In the genomic region with DNA sequence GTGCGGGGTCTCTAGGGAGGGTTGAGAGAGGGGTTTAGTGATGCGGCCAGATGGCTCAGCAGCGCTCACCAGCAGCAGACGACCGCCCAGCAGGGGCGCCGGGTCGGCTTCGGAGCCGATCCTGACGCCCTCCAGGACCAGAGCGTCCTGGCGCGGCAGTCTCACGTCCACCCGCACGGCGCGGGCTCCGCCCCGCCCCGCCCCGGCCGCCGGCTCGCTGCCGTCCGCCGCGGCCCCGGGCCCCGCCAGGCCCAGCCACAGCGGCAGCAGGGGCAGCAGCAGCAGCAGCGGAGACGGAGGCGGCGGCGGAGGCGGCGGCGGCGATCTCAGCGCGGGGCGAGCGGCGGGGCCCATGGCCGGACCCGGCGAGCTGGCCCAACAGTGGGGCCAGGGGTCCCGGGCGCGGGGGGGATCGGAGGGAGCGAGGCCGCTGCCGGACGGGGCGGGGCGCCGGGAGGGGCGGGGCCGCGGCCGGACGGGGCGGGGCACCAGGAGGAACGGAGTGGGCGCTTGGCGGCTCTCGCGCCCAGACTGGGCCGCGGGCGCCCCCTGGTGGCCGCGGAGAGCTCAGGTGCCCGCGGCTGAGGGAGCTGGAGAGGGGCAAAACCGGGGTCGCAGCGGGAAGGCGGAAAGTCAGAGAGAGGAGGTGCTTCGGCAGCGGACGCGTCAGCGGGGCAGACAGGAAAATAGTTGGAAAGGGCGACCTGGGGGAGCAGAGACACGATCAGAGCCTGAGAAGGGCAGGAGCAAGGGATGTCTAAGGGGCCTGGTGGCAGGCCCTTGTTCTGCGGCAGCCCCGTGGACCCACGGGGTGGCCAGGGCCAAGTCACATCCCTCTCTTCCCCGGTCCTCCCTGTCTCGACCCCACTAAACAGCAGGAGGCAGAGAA, we compare ENCODE assay signal across 1 cellular context.
TF ChIP-seq lines count a peak whose summit lies in the region.

A gene (minus strand): TSS at position 452 of the 889 bp plus-strand sequence. CDS start 98 bp downstream, at position 354.

TF ChIP-seq in HepG2, 621 proteins besides CTCF, POLR2A, EP300 and RAD21 (continued from another document and continues in another):
- TF ChIP-seq, protein P1, sequence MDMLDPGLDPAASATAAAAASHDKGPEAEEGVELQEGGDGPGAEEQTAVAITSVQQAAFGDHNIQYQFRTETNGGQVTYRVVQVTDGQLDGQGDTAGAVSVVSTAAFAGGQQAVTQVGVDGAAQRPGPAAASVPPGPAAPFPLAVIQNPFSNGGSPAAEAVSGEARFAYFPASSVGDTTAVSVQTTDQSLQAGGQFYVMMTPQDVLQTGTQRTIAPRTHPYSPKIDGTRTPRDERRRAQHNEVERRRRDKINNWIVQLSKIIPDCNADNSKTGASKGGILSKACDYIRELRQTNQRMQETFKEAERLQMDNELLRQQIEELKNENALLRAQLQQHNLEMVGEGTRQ (IDR thresholded peaks at IDR 0.05; ENCODE audit: low read depth, low read length) = no peak
- TF ChIP-seq, protein P1 (CRISPR knock-in tag; IDR thresholded peaks at IDR 0.05; ENCODE audit: borderline replicate concordance) = no peak
- TF ChIP-seq PLRG1 (conservative IDR thresholded peaks at IDR 0.05) = no peak
- TF ChIP-seq RFX3 (CRISPR knock-in tag; IDR thresholded peaks at IDR 0.05) = no peak
- no peak for TF ChIP-seq SSRP1 (CRISPR knock-in tag; IDR thresholded peaks at IDR 0.05)
- TF ChIP-seq ZNF329 (CRISPR knock-in tag; IDR thresholded peaks at IDR 0.05; ENCODE audit: low read depth) = no peak
- peak; percentile 21 for TF ChIP-seq HNRNPLL (IDR thresholded peaks at IDR 0.05; ENCODE audit: low read depth, low read length, poor library complexity, severe bottlenecking)
- TF ChIP-seq, protein P2, sequence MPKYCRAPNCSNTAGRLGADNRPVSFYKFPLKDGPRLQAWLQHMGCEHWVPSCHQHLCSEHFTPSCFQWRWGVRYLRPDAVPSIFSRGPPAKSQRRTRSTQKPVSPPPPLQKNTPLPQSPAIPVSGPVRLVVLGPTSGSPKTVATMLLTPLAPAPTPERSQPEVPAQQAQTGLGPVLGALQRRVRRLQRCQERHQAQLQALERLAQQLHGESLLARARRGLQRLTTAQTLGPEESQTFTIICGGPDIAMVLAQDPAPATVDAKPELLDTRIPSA (CRISPR knock-in tag; IDR thresholded peaks at IDR 0.05; ENCODE audit: borderline replicate concordance) = no peak
- TF ChIP-seq SP5 (CRISPR knock-in tag; IDR thresholded peaks at IDR 0.05; ENCODE audit: borderline replicate concordance, low read depth) = peak; percentile 61; the same call in 1 of the 2 replicates
- TF ChIP-seq MAFF (IDR thresholded peaks at IDR 0.05; ENCODE audit: low read depth, low read length) = no peak
- TF ChIP-seq MAF1 (CRISPR knock-in tag; IDR thresholded peaks at IDR 0.05; ENCODE audit: borderline replicate concordance) = no peak
- no peak for TF ChIP-seq BCL6 (CRISPR knock-in tag; IDR thresholded peaks at IDR 0.05)
- TF ChIP-seq, protein P3, sequence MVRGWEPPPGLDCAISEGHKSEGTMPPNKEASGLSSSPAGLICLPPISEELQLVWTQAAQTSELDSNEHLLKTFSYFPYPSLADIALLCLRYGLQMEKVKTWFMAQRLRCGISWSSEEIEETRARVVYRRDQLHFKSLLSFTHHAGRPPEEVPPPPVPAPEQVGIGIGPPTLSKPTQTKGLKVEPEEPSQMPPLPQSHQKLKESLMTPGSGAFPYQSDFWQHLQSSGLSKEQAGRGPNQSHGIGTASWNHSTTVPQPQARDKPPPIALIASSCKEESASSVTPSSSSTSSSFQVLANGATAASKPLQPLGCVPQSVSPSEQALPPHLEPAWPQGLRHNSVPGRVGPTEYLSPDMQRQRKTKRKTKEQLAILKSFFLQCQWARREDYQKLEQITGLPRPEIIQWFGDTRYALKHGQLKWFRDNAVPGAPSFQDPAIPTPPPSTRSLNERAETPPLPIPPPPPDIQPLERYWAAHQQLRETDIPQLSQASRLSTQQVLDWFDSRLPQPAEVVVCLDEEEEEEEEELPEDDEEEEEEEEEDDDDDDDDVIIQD (CRISPR knock-in tag; IDR thresholded peaks at IDR 0.05; ENCODE audit: low read depth) = no peak
- TF ChIP-seq POLR2G (IDR thresholded peaks at IDR 0.05; ENCODE audit: low read depth, low read length) = 0 out of 2 replicates have a peak, but pooled peaks have one; percentile 24
- TF ChIP-seq, protein P4, sequence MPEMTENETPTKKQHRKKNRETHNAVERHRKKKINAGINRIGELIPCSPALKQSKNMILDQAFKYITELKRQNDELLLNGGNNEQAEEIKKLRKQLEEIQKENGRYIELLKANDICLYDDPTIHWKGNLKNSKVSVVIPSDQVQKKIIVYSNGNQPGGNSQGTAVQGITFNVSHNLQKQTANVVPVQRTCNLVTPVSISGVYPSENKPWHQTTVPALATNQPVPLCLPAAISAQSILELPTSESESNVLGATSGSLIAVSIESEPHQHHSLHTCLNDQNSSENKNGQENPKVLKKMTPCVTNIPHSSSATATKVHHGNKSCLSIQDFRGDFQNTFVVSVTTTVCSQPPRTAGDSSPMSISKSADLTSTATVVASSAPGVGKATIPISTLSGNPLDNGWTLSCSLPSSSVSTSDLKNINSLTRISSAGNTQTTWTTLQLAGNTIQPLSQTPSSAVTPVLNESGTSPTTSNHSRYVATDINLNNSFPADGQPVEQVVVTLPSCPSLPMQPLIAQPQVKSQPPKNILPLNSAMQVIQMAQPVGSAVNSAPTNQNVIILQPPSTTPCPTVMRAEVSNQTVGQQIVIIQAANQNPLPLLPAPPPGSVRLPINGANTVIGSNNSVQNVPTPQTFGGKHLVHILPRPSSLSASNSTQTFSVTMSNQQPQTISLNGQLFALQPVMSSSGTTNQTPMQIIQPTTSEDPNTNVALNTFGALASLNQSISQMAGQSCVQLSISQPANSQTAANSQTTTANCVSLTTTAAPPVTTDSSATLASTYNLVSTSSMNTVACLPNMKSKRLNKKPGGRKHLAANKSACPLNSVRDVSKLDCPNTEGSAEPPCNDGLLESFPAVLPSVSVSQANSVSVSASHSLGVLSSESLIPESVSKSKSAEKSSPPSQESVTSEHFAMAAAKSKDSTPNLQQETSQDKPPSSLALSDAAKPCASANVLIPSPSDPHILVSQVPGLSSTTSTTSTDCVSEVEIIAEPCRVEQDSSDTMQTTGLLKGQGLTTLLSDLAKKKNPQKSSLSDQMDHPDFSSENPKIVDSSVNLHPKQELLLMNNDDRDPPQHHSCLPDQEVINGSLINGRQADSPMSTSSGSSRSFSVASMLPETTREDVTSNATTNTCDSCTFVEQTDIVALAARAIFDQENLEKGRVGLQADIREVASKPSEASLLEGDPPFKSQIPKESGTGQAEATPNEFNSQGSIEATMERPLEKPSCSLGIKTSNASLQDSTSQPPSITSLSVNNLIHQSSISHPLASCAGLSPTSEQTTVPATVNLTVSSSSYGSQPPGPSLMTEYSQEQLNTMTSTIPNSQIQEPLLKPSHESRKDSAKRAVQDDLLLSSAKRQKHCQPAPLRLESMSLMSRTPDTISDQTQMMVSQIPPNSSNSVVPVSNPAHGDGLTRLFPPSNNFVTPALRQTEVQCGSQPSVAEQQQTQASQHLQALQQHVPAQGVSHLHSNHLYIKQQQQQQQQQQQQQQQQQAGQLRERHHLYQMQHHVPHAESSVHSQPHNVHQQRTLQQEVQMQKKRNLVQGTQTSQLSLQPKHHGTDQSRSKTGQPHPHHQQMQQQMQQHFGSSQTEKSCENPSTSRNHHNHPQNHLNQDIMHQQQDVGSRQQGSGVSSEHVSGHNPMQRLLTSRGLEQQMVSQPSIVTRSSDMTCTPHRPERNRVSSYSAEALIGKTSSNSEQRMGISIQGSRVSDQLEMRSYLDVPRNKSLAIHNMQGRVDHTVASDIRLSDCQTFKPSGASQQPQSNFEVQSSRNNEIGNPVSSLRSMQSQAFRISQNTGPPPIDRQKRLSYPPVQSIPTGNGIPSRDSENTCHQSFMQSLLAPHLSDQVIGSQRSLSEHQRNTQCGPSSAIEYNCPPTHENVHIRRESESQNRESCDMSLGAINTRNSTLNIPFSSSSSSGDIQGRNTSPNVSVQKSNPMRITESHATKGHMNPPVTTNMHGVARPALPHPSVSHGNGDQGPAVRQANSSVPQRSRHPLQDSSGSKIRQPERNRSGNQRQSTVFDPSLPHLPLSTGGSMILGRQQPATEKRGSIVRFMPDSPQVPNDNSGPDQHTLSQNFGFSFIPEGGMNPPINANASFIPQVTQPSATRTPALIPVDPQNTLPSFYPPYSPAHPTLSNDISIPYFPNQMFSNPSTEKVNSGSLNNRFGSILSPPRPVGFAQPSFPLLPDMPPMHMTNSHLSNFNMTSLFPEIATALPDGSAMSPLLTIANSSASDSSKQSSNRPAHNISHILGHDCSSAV (CRISPR knock-in tag; IDR thresholded peaks at IDR 0.05; ENCODE audit: borderline replicate concordance) = no peak
- TF ChIP-seq ZNF749 (CRISPR knock-in tag; IDR thresholded peaks at IDR 0.05; ENCODE audit: borderline replicate concordance) = no peak
- TF ChIP-seq ZNF792 (CRISPR knock-in tag; IDR thresholded peaks at IDR 0.05) = no peak
- TF ChIP-seq ZNF282 (IDR thresholded peaks at IDR 0.05; ENCODE audit: partially characterized antibody) = no peak
- TF ChIP-seq ZNF296 (CRISPR knock-in tag; conservative IDR thresholded peaks at IDR 0.05) = no peak
- peak; percentile 69; the same call in 1 of the 2 replicates for TF ChIP-seq ZSCAN22 (CRISPR knock-in tag; IDR thresholded peaks at IDR 0.05)
- no peak for TF ChIP-seq CCDC6 (CRISPR knock-in tag; IDR thresholded peaks at IDR 0.05)
- peak; percentile 54 for TF ChIP-seq ZFX (CRISPR knock-in tag; IDR thresholded peaks at IDR 0.05; ENCODE audit: low read depth)
- TF ChIP-seq, protein P5, sequence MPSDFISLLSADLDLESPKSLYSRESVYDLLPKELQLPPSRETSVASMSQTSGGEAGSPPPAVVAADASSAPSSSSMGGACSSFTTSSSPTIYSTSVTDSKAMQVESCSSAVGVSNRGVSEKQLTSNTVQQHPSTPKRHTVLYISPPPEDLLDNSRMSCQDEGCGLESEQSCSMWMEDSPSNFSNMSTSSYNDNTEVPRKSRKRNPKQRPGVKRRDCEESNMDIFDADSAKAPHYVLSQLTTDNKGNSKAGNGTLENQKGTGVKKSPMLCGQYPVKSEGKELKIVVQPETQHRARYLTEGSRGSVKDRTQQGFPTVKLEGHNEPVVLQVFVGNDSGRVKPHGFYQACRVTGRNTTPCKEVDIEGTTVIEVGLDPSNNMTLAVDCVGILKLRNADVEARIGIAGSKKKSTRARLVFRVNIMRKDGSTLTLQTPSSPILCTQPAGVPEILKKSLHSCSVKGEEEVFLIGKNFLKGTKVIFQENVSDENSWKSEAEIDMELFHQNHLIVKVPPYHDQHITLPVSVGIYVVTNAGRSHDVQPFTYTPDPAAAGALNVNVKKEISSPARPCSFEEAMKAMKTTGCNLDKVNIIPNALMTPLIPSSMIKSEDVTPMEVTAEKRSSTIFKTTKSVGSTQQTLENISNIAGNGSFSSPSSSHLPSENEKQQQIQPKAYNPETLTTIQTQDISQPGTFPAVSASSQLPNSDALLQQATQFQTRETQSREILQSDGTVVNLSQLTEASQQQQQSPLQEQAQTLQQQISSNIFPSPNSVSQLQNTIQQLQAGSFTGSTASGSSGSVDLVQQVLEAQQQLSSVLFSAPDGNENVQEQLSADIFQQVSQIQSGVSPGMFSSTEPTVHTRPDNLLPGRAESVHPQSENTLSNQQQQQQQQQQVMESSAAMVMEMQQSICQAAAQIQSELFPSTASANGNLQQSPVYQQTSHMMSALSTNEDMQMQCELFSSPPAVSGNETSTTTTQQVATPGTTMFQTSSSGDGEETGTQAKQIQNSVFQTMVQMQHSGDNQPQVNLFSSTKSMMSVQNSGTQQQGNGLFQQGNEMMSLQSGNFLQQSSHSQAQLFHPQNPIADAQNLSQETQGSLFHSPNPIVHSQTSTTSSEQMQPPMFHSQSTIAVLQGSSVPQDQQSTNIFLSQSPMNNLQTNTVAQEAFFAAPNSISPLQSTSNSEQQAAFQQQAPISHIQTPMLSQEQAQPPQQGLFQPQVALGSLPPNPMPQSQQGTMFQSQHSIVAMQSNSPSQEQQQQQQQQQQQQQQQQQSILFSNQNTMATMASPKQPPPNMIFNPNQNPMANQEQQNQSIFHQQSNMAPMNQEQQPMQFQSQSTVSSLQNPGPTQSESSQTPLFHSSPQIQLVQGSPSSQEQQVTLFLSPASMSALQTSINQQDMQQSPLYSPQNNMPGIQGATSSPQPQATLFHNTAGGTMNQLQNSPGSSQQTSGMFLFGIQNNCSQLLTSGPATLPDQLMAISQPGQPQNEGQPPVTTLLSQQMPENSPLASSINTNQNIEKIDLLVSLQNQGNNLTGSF (CRISPR knock-in tag; IDR thresholded peaks at IDR 0.05) = no peak
- no peak for TF ChIP-seq KMT2A (CRISPR knock-in tag; IDR thresholded peaks at IDR 0.05)
- TF ChIP-seq HMG20A (CRISPR knock-in tag; IDR thresholded peaks at IDR 0.05; ENCODE audit: borderline replicate concordance) = no peak
- TF ChIP-seq, protein P6, sequence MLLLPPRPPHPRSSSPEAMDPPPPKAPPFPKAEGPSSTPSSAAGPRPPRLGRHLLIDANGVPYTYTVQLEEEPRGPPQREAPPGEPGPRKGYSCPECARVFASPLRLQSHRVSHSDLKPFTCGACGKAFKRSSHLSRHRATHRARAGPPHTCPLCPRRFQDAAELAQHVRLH (CRISPR knock-in tag; IDR thresholded peaks at IDR 0.05; ENCODE audit: borderline replicate concordance, low read depth) = no peak
- TF ChIP-seq POLR2AphosphoS2 (IDR thresholded peaks at IDR 0.05; ENCODE audit: low read depth, low read length) = no peak
- TF ChIP-seq NFYC (CRISPR knock-in tag; IDR thresholded peaks at IDR 0.05) = no peak
- no peak for TF ChIP-seq FOXO1 (CRISPR knock-in tag; IDR thresholded peaks at IDR 0.05)
- TF ChIP-seq SP4 (CRISPR knock-in tag; IDR thresholded peaks at IDR 0.05) = peak; percentile 70; the same call in 1 of the 2 replicates
- TF ChIP-seq, protein P7, sequence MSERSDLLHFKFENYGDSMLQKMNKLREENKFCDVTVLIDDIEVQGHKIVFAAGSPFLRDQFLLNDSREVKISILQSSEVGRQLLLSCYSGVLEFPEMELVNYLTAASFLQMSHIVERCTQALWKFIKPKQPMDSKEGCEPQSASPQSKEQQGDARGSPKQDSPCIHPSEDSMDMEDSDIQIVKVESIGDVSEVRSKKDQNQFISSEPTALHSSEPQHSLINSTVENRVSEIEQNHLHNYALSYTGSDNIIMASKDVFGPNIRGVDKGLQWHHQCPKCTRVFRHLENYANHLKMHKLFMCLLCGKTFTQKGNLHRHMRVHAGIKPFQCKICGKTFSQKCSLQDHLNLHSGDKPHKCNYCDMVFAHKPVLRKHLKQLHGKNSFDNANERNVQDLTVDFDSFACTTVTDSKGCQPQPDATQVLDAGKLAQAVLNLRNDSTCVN (CRISPR knock-in tag; IDR thresholded peaks at IDR 0.05; ENCODE audit: borderline replicate concordance) = no peak
